Comparison of ENCODE assay signal across 29 cellular contexts in the genomic region with DNA sequence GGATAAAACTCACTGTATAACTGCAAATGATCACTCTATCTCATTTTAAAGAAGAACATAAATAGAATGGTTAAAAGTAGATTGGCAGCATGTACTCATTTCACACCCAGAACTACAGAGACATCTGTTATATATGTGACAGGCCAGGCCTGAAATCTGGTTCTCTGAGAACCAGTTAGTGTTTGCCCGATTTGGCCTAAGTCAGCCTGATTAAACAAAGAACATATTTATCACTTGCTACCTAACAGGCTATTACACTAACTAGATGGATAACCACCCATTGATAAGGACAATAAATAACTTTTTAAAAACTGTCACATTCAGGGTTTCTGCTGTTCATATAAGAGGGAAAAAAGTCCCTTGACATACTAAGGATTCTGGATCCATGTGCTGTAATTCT.
"Had no signal": no experiment of that assay in that cellular context is flagged by ENCODE, and none has a peak within 500 bp of the region (broad histone marks: within the 10 kb centered on the region; RNA-seq: fewer than 3 reads in every experiment).

No MANE protein-coding gene starts in this region.

- H3K4me1 ChIP-seq: ascending aorta, esophagus muscularis mucosa, foreskin keratinocyte, gastrocnemius medialis, heart left ventricle had no signal

- H3K27ac ChIP-seq: ascending aorta, esophagus muscularis mucosa, foreskin keratinocyte, gastrocnemius medialis, heart left ventricle had no signal

- H3K36me3 ChIP-seq: ascending aorta, esophagus muscularis mucosa, gastrocnemius medialis, heart left ventricle had no signal

- DNase-seq: activated CD4-positive, alpha-beta memory T cell treated with anti-CD3 and anti-CD28 coated beads for 36 hours; activated CD4-positive, alpha-beta T cell treated with anti-CD3 and anti-CD28 coated beads for 36 hours; activated CD4-positive, alpha-beta T cell treated with anti-CD3 and anti-CD28 coated beads, Interleukin-2, amount 10 ng/mL, durations not matched to agents 24 days and 14 days; activated CD4-positive, CD25-positive, alpha-beta regulatory T cell; activated CD4-positive, CD25-positive, alpha-beta regulatory T cell treated with anti-CD3 and anti-CD28 coated beads, Interleukin-2, amount 50 U/mL, for 72 hours; activated CD8-positive, alpha-beta memory T cell treated with anti-CD3 and anti-CD28 coated beads, Interleukin-2, amount 10 ng/mL, durations not matched to agents 7 days and 5 days; activated CD8-positive, alpha-beta memory T cell treated with anti-CD3 and anti-CD28 coated beads, Interleukin-2, amount 50 U/mL, for 4 hours; activated CD8-positive, alpha-beta T cell treated with anti-CD3 and anti-CD28 coated beads, Interleukin-2, amount 10 ng/mL, durations not matched to agents 7 days and 5 days; activated gamma-delta T cell; activated naive CD4-positive, alpha-beta T cell; activated naive CD4-positive, alpha-beta T cell treated with anti-CD3 and anti-CD28 coated beads, Interleukin-2, amount 10 ng/mL, durations not matched to agents 7 days and 5 days; activated naive CD8-positive, alpha-beta T cell treated with anti-CD3 and anti-CD28 coated beads, Interleukin-2, amount 10 ng/mL, durations not matched to agents 7 days and 5 days; activated T-cell treated with anti-CD3 and anti-CD28 coated beads, Interleukin-2, amount 50 U/mL, for 1 hour; activated T-cell treated with anti-CD3 and anti-CD28 coated beads, Interleukin-2, amount 50 U/mL, for 72 hours; caudate nucleus; cortex of kidney; dermis blood vessel endothelial cell; effector CD4-positive, alpha-beta T cell; effector memory CD8-positive, alpha-beta T cell; erythroblast; foreskin keratinocyte; gastrocnemius medialis; glutamatergic neuron; heart left ventricle; T-helper 1 cell; T-helper 17 cell; T1000 had no signal

- H3K9me3 ChIP-seq: ascending aorta, esophagus muscularis mucosa, gastrocnemius medialis, heart left ventricle had no signal

- H3K27me3 ChIP-seq: ascending aorta, esophagus muscularis mucosa, foreskin keratinocyte, gastrocnemius medialis, heart left ventricle had no signal

- H3K4me3 ChIP-seq: ascending aorta, esophagus muscularis mucosa, gastrocnemius medialis, heart left ventricle had no signal
